1 cellular context compared by ENCODE assay signal in genomic region chr4:3385719-3386440, GRCh38.
TF ChIP-seq lines count a peak whose summit lies in the region.

No MANE protein-coding gene starts in this region.

TF ChIP-seq in GM12878, 131 proteins besides CTCF, POLR2A, EP300 and RAD21 (continued from another document):
- TF ChIP-seq CEBPZ (IDR thresholded peaks at IDR 0.05; ENCODE audit: low read depth, low read length) (no peak), ZNF207 (IDR thresholded peaks at IDR 0.05; ENCODE audit: borderline replicate concordance) (no peak), NFXL1 (IDR thresholded peaks at IDR 0.05; ENCODE audit: borderline replicate concordance) (no peak), BRCA1 (IDR thresholded peaks at IDR 0.05; ENCODE audit: low read depth, low read length) (no peak), CREM (IDR thresholded peaks at IDR 0.05; ENCODE audit: low read depth) (no peak), WRNIP1 (IDR thresholded peaks at IDR 0.05; ENCODE audit: borderline replicate concordance, low read depth, low read length) (no peak), PBX3 (IDR thresholded peaks at IDR 0.05; ENCODE audit: insufficient replicate concordance, low read depth, low read length) (no peak), IKZF1 (conservative IDR thresholded peaks at IDR 0.05) (no peak)
TF ChIP-seq in GM12878: peak in this region for 0.
